Comparison of ENCODE assay signal across 24 cellular contexts in genomic region chr13:112771877-112772538, GRCh38.
A peak's percentile ranks its signal among the peaks of the same experiment; 100 is the strongest.
DNase-seq lines count a peak whose midpoint lies in the region; ATAC-seq and TF ChIP-seq lines count a peak whose summit lies in the region.
"Had no signal": no experiment of that assay in that cellular context is flagged by ENCODE, and none has a peak within 500 bp of the region (broad histone marks: within the 10 kb centered on the region; RNA-seq: fewer than 3 reads in every experiment).

No MANE protein-coding gene starts in this region.

- H3K9me3 ChIP-seq in left lung (no peaks in the 10 kb centered on the region), testis (no peaks in the 10 kb centered on the region)
- H3K9me3 ChIP-seq: Caco-2 had no signal

- TF ChIP-seq CTCF in left lung (IDR thresholded peaks at IDR 0.05) (no peak), testis (IDR thresholded peaks at IDR 0.05) (no peak)

- no peak for TF ChIP-seq POLR2A in testis (IDR thresholded peaks at IDR 0.05)

- intact Hi-C loops in left lung (cut with DNase I): no loop called here
- intact Hi-C loops in testis (cut with DNase I; ENCODE audit: low total_unique reads): no loop called here

- H3K36me3 ChIP-seq in left lung (peaks cover 0 to 6% of the 10 kb centered on the region in 2 donors), testis (ENCODE audit: low read depth, missing control alignments) (no peaks in the 10 kb centered on the region)

- H3K27me3 ChIP-seq in left lung (no peaks in the 10 kb centered on the region), testis (no peaks in the 10 kb centered on the region)

- peak overlapping the region; percentile 28 to 39 for H3K27ac ChIP-seq in left lung
- no peak overlapping the region for H3K27ac ChIP-seq in testis
- H3K27ac ChIP-seq: epithelial cell of prostate, RWPE1 had no signal

- H3K4me1 ChIP-seq in left lung (peaks cover 9 to 67% of the 10 kb centered on the region in 2 donors), testis (peaks cover 7% of the 10 kb centered on the region)
- H3K4me1 ChIP-seq: Caco-2 had no signal

- ATAC-seq in left lung: peak; percentile 5
- no peak for ATAC-seq in GM21360 (IDR thresholded peaks at IDR 0.05; ENCODE audit: unreplicated experiment)
- ATAC-seq: HepG2; naive thymus-derived CD8-positive, alpha-beta T cell had no signal

- 68 to 78% methylated on average over 18 of the region's 18 CpGs for whole genome bisulfite sequencing in testis, 2 donors

- DNase-seq in NCI-H510A treated with DMSO at 0.1 percent for 48 hours (lab: John Stamatoyannopoulos, UW) (peak; percentile 73), NCI-H510A (lab: John Stamatoyannopoulos, UW) (no peak), NCI-H1105 treated with DMSO at 0.1 percent for 48 hours (lab: John Stamatoyannopoulos, UW) (peak; percentile 18), left lung (peak in 1 of 2 donors; percentile 80), testis (peak; percentile 66), midbrain (lab: John Stamatoyannopoulos, UW) (no peak), occipital lobe (lab: John Stamatoyannopoulos, UW) (no peak)
- DNase-seq: activated CD4-positive, alpha-beta T cell treated with anti-CD3 and anti-CD28 coated beads for 1 hour; activated CD8-positive, alpha-beta memory T cell treated with anti-CD3 and anti-CD28 coated beads for 24 hours; activated naive CD4-positive, alpha-beta T cell treated with anti-CD3 and anti-CD28 coated beads, Interleukin-2, amount 10 ng/mL, durations not matched to agents 7 days and 5 days; activated T-cell treated with anti-CD3 and anti-CD28 coated beads, Interleukin-2, amount 50 U/mL, for 48 hours; anterior cingulate cortex; Caco-2; EL; foreskin fibroblast; hippocampal formation; naive thymus-derived CD8-positive, alpha-beta T cell; NCI-H1694; NCI-H446 treated with DMSO at 0.1 percent for 48 hours; stimulated activated CD4-positive, alpha-beta T cell treated with anti-CD3 and anti-CD28 coated beads, Interleukin-4, amount 100 ng/mL, for 24 hours had no signal

- H3K4me3 ChIP-seq in left lung (no peak overlapping the region), testis (no peak overlapping the region)

Comparison
In these comparisons a context has a peak if more than half of its experiments do, and no peak if none do; other contexts are left out.
1. DNase-seq: peak in NCI-H510A treated with DMSO at 0.1 percent for 48 hours (single experiment), NCI-H1105 treated with DMSO at 0.1 percent for 48 hours (single experiment) and testis (single experiment); none in NCI-H510A (single experiment), midbrain (single experiment) and occipital lobe (single experiment).
2. H3K27ac ChIP-seq: peak in left lung (2 of 2); none in testis (0 of 2).